Comparison of ENCODE assay signal across 31 cellular contexts in genomic region chr19:4774136-4774535, GRCh38.
"Had no signal": no experiment of that assay in that cellular context is flagged by ENCODE, and none has a peak within 500 bp of the region (broad histone marks: within the 10 kb centered on the region; RNA-seq: fewer than 3 reads in every experiment).

No MANE protein-coding gene starts in this region.

- H3K4me1 Mint-ChIP-seq: activated naive CD8-positive, alpha-beta T cell treated with anti-CD3 and anti-CD28 coated beads, Interleukin-2, amount 10 ng/mL, durations not matched to agents 7 days and 5 days; stimulated activated memory B cell treated with anti-CD40 and anti-IgM and Interleukin-4, amounts not matched to agents 10 μg/mL and 1 μg/mL and 100 μg/mL, for 72 hours had no signal

- H3K36me3 ChIP-seq: ascending aorta, brain microvascular endothelial cell, gastroesophageal sphincter, right atrium auricular region, suprapubic skin, tibial artery, upper lobe of right lung had no signal

- H3K4me1 ChIP-seq: ascending aorta, gastroesophageal sphincter, psoas muscle, right atrium auricular region, suprapubic skin, tibial artery, upper lobe of right lung had no signal

- H3K27me3 ChIP-seq: ascending aorta, brain microvascular endothelial cell, hepatocyte, right atrium auricular region had no signal

- H3K79me2 ChIP-seq: hepatocyte, parathyroid adenoma had no signal

- H3K9me3 ChIP-seq: ascending aorta, gastroesophageal sphincter, psoas muscle, right atrium auricular region, suprapubic skin, tibial artery, upper lobe of right lung had no signal

- H3K36me3 Mint-ChIP-seq: activated naive CD8-positive, alpha-beta T cell treated with anti-CD3 and anti-CD28 coated beads, Interleukin-2, amount 10 ng/mL, durations not matched to agents 7 days and 5 days; stimulated activated memory B cell treated with anti-CD40 and anti-IgM and Interleukin-4, amounts not matched to agents 10 μg/mL and 1 μg/mL and 100 μg/mL, for 72 hours had no signal

- H3K4me2 ChIP-seq: hepatocyte, smooth muscle cell had no signal

- DNase-seq: activated CD4-positive, alpha-beta T cell treated with anti-CD3 and anti-CD28 coated beads for 48 hours; activated CD4-positive, alpha-beta T cell treated with anti-CD3 and anti-CD28 coated beads, Interleukin-2, amount 50 U/mL, for 48 hours; activated CD8-positive, alpha-beta memory T cell treated with anti-CD3 and anti-CD28 coated beads for 24 hours; activated effector memory CD4-positive, alpha-beta T cell treated with Interleukin-2 at 50 U/mL for 16 hours; activated naive CD4-positive, alpha-beta T cell treated with Interleukin-2 at 50 U/mL for 16 hours; activated naive CD8-positive, alpha-beta T cell treated with anti-CD3 and anti-CD28 coated beads, Interleukin-2, amount 10 ng/mL, durations not matched to agents 7 days and 5 days; brain microvascular endothelial cell; effector memory CD8-positive, alpha-beta T cell; erythroblast; left colon; midbrain; naive thymus-derived CD4-positive, alpha-beta T cell; occipital lobe; stimulated activated CD4-positive, alpha-beta T cell treated with anti-CD3 and anti-CD28 coated beads, Interleukin-1b, Interleukin-23, amount 100 ng/mL, for 48 hours; stimulated activated CD4-positive, alpha-beta T cell treated with anti-CD3 and anti-CD28 coated beads, Interleukin-4, amount 100 ng/mL, for 4 hours; stimulated activated CD8-positive, alpha-beta memory T cell treated with anti-CD3 and anti-CD28 coated beads, Interleukin-4, amount 100 ng/mL, for 48 hours; tibial artery; upper lobe of right lung had no signal

- H3K9me3 Mint-ChIP-seq: neural crest cell; T-helper 2 cell treated with Interferon-gamma antibody and Interleukin-4, amounts not matched to agents 5 μg/mL and 100 μg/mL, for 36 hours had no signal

- ATAC-seq: activated CD4-positive, CD25-positive, alpha-beta regulatory T cell treated with anti-CD3 and anti-CD28 coated beads, Interleukin-2, amount 50 U/mL, for 24 hours; effector memory CD8-positive, alpha-beta T cell; gastroesophageal sphincter; left colon; naive thymus-derived CD4-positive, alpha-beta T cell; psoas muscle; stimulated activated memory B cell treated with anti-CD40 and anti-IgM and Interleukin-4, amounts not matched to agents 10 μg/mL and 1 μg/mL and 100 μg/mL, for 72 hours; upper lobe of right lung had no signal

- H3K27ac Mint-ChIP-seq: activated naive CD8-positive, alpha-beta T cell treated with anti-CD3 and anti-CD28 coated beads, Interleukin-2, amount 10 ng/mL, durations not matched to agents 7 days and 5 days; effector memory CD8-positive, alpha-beta T cell; naive thymus-derived CD4-positive, alpha-beta T cell; stimulated activated memory B cell treated with anti-CD40 and anti-IgM and Interleukin-4, amounts not matched to agents 10 μg/mL and 1 μg/mL and 100 μg/mL, for 72 hours; T-helper 2 cell treated with Interferon-gamma antibody and Interleukin-4, amounts not matched to agents 5 μg/mL and 100 μg/mL, for 36 hours had no signal

- H3K4me3 ChIP-seq: ascending aorta, coronary artery, gastroesophageal sphincter, hepatocyte, psoas muscle, right atrium auricular region, smooth muscle cell, suprapubic skin, tibial artery, upper lobe of right lung had no signal

- H3K4me3 Mint-ChIP-seq: activated naive CD8-positive, alpha-beta T cell treated with anti-CD3 and anti-CD28 coated beads, Interleukin-2, amount 10 ng/mL, durations not matched to agents 7 days and 5 days; effector memory CD8-positive, alpha-beta T cell; naive thymus-derived CD4-positive, alpha-beta T cell; neural crest cell; stimulated activated memory B cell treated with anti-CD40 and anti-IgM and Interleukin-4, amounts not matched to agents 10 μg/mL and 1 μg/mL and 100 μg/mL, for 72 hours; T-helper 2 cell treated with Interferon-gamma antibody and Interleukin-4, amounts not matched to agents 5 μg/mL and 100 μg/mL, for 36 hours had no signal

- H2AFZ ChIP-seq: hepatocyte, parathyroid adenoma had no signal

- H3K27ac ChIP-seq: ascending aorta, brain microvascular endothelial cell, coronary artery, gastroesophageal sphincter, hepatocyte, parathyroid adenoma, psoas muscle, right atrium auricular region, suprapubic skin, tibial artery, upper lobe of right lung had no signal

- H3K9ac ChIP-seq: parathyroid adenoma had no signal
